8 cellular contexts compared by ENCODE assay signal in genomic region chr6:154606457-154606856, GRCh38.
A peak's percentile ranks its signal among the peaks of the same experiment; 100 is the strongest.
DNase-seq lines count a peak whose midpoint lies in the region; ATAC-seq, FAIRE-seq and TF ChIP-seq lines count a peak whose summit lies in the region.

No MANE protein-coding gene starts in this region.

- ATAC-seq in GM21619 (IDR thresholded peaks at IDR 0.05; ENCODE audit: unreplicated experiment) (peak; percentile 65), T-cell (replicated peaks in 1 of 4) (peak in 3 of 4 experiments; percentile 26 to 90 (median 71)), K562 (peak; percentile 56)
- peak; percentile 85 for ATAC-seq in stimulated activated naive B cell treated with anti-CD40 and anti-IgM and Interleukin-4, amounts not matched to agents 10 μg/mL and 1 μg/mL and 100 μg/mL, for 72 hours (replicated peaks)

- no peak for TF ChIP-seq POLR2A in K562 (conservative IDR thresholded peaks at IDR 0.05)

- TF ChIP-seq RAD21 in K562 (CRISPR knock-in tag; conservative IDR thresholded peaks at IDR 0.05 in 1 of 2, IDR thresholded peaks at IDR 0.05 in 1 of 2) = no peak

- H3K4me2 ChIP-seq in K562 (ENCODE audit: insufficient read depth, low read length) = peak overlapping the region; percentile 51; the same call in 1 of the 2 replicates

- H3K79me2 ChIP-seq in K562 (ENCODE audit: control insufficient read depth, insufficient read depth, low read length) = no peaks in the 10 kb centered on the region

- H2AFZ ChIP-seq in K562 (ENCODE audit: low read depth, low read length) = peak overlapping the region; percentile 71

- BruUV-seq in Calu3 (replicated peaks; lab: Mats Ljungman, UMichigan) = no TSS peak
- no TSS peak for BruUV-seq in K562 (replicated peaks; lab: Mats Ljungman, UMichigan)

- H3K36me3 ChIP-seq in K562 (ENCODE audit: control insufficient read depth, insufficient read depth, low read length) = no peaks in the 10 kb centered on the region
- no peaks in the 10 kb centered on the region for H3K36me3 ChIP-seq in WERI-Rb-1

- no peak overlapping the region for H3K4me3 Mint-ChIP-seq in Calu3 (ENCODE audit: low read depth, unreplicated experiment)
- peak overlapping the region; percentile 28 to 54 (median 54) for H3K4me3 Mint-ChIP-seq in T-cell
- H3K4me3 Mint-ChIP-seq in stimulated activated naive B cell treated with anti-CD40 and anti-IgM and Interleukin-4, amounts not matched to agents 10 μg/mL and 1 μg/mL and 100 μg/mL, for 72 hours = peak overlapping the region; percentile 31 to 68
- no peak overlapping the region for H3K4me3 Mint-ChIP-seq in endothelial cell (ENCODE audit: unreplicated experiment)

- peak overlapping the region; percentile 39 for H3K27ac Mint-ChIP-seq in Calu3 (ENCODE audit: unreplicated experiment)
- H3K27ac Mint-ChIP-seq in T-cell = no peak overlapping the region
- H3K27ac Mint-ChIP-seq in stimulated activated naive B cell treated with anti-CD40 and anti-IgM and Interleukin-4, amounts not matched to agents 10 μg/mL and 1 μg/mL and 100 μg/mL, for 72 hours = peak overlapping the region; percentile 93
- no peak overlapping the region for H3K27ac Mint-ChIP-seq in endothelial cell (ENCODE audit: unreplicated experiment)

- intact Hi-C loops in Calu3 (cut with micrococcal nuclease; ENCODE audit: unreplicated experiment) (no loop called here), K562 (cut with micrococcal nuclease) (no loop called here)

- TF ChIP-seq CTCF in Calu3 (IDR thresholded peaks at IDR 0.05; ENCODE audit: unreplicated experiment) (no peak), K562 (IDR thresholded peaks at IDR 0.05 in 2 of 3, conservative IDR thresholded peaks at IDR 0.05 in 1 of 3; ENCODE audit: insufficient read depth in 2 of 3, low read depth in 1 of 3, low read length in 3 of 3) (no peak), endothelial cell (IDR thresholded peaks at IDR 0.05; ENCODE audit: unreplicated experiment) (no peak), WERI-Rb-1 (IDR thresholded peaks at IDR 0.05; ENCODE audit: low read depth, low read length) (no peak)

- POLR2A ChIA-PET in T-cell (lab: Charles Lee) = no interaction called here
- POLR2A ChIA-PET in K562 (lab: Yijun Ruan, JAX) = no interaction called here

- H3K4me1 Mint-ChIP-seq in Calu3 (ENCODE audit: low read depth, unreplicated experiment) (peaks cover 7% of the 10 kb centered on the region), T-cell (peaks cover 24 to 33% (median 27%) of the 10 kb centered on the region in 3 donors), endothelial cell (ENCODE audit: unreplicated experiment) (peaks cover 9% of the 10 kb centered on the region)
- H3K4me1 Mint-ChIP-seq in stimulated activated naive B cell treated with anti-CD40 and anti-IgM and Interleukin-4, amounts not matched to agents 10 μg/mL and 1 μg/mL and 100 μg/mL, for 72 hours = peaks cover 35 to 39% of the 10 kb centered on the region in 2 donors

- H3K9ac ChIP-seq in K562 (ENCODE audit: insufficient read depth in 1 of 2, low read depth in 2 of 2, low read length in 2 of 2) = 0 out of 4 replicates have a peak overlapping the region, but pooled peaks of 1 of the 2 experiments have one; percentile 6

- H3K36me3 Mint-ChIP-seq in Calu3 (ENCODE audit: insufficient read depth, unreplicated experiment) = no peaks in the 10 kb centered on the region
- no peaks in the 10 kb centered on the region for H3K36me3 Mint-ChIP-seq in T-cell
- H3K36me3 Mint-ChIP-seq in stimulated activated naive B cell treated with anti-CD40 and anti-IgM and Interleukin-4, amounts not matched to agents 10 μg/mL and 1 μg/mL and 100 μg/mL, for 72 hours = no peaks in the 10 kb centered on the region
- H3K36me3 Mint-ChIP-seq in endothelial cell (ENCODE audit: low read depth, unreplicated experiment) = no peaks in the 10 kb centered on the region

- H3K27me3 ChIP-seq in K562 (ENCODE audit: control insufficient read depth in 2 of 2, insufficient read depth in 2 of 2, low read length in 2 of 2) (peaks cover 0 to 5% of the 10 kb centered on the region in 2 experiments; a peak in 3 of 5 replicates), WERI-Rb-1 (ENCODE audit: insufficient read depth, low read depth, severe bottlenecking) (no peaks in the 10 kb centered on the region)

- TF ChIP-seq EP300 in K562 (IDR thresholded peaks at IDR 0.05; ENCODE audit: low read length) = no peak

- no peaks in the 10 kb centered on the region for H3K9me3 Mint-ChIP-seq in Calu3 (ENCODE audit: low read depth, unreplicated experiment)
- no peaks in the 10 kb centered on the region for H3K9me3 Mint-ChIP-seq in T-cell
- no peaks in the 10 kb centered on the region for H3K9me3 Mint-ChIP-seq in stimulated activated naive B cell treated with anti-CD40 and anti-IgM and Interleukin-4, amounts not matched to agents 10 μg/mL and 1 μg/mL and 100 μg/mL, for 72 hours
- H3K9me3 Mint-ChIP-seq in endothelial cell (ENCODE audit: unreplicated experiment) = no peaks in the 10 kb centered on the region

- no peaks in the 10 kb centered on the region for H4K20me1 ChIP-seq in K562 (replicated peaks; ENCODE audit: control insufficient read depth, insufficient read depth, low read length)

- H3K9me1 ChIP-seq in K562 (ENCODE audit: control insufficient read depth, insufficient read depth, low read length) = no peaks in the 10 kb centered on the region

- H3K27me3 Mint-ChIP-seq in Calu3 (ENCODE audit: unreplicated experiment) = no peaks in the 10 kb centered on the region
- H3K27me3 Mint-ChIP-seq in T-cell = no peaks in the 10 kb centered on the region
- peaks cover 5 to 18% of the 10 kb centered on the region in 2 donors for H3K27me3 Mint-ChIP-seq in stimulated activated naive B cell treated with anti-CD40 and anti-IgM and Interleukin-4, amounts not matched to agents 10 μg/mL and 1 μg/mL and 100 μg/mL, for 72 hours
- H3K27me3 Mint-ChIP-seq in endothelial cell (ENCODE audit: unreplicated experiment) = peaks cover 10% of the 10 kb centered on the region

- H3K9me3 ChIP-seq in K562 (replicated peaks; ENCODE audit: control insufficient read depth, insufficient read depth, low read depth, low read length) (no peaks in the 10 kb centered on the region), WERI-Rb-1 (ENCODE audit: severe bottlenecking) (no peaks in the 10 kb centered on the region)

- 5% methylated on average over 9 of the region's 9 CpGs for WGBS in K562 (ENCODE audit: insufficient coverage, low coverage, missing lambda C conversion rate)

- H3K27ac ChIP-seq in K562 (ENCODE audit: extremely low read depth, low read depth, low read length) = no peak overlapping the region
- H3K27ac ChIP-seq in WERI-Rb-1 = no peak overlapping the region

- H3K4me1 ChIP-seq in K562 (replicated peaks in 1 of 2; ENCODE audit: control insufficient read depth in 2 of 2, insufficient read depth in 2 of 2, low read length in 2 of 2) = peaks cover 0 to 12% of the 10 kb centered on the region in 2 experiments; a peak in 3 of 5 replicates

- H3K4me3 ChIP-seq in K562 (no peak overlapping the region), WERI-Rb-1 (ENCODE audit: low read depth, low read length) (no peak overlapping the region)

- DNase-seq in Calu3 = peak; percentile 1
- DNase-seq in T-cell = peak in 32 of 34 experiments; percentile 2 to 73 (median 54)
- DNase-seq in K562 (ENCODE audit: extremely low read depth in 1 of 4, low spot score in 3 of 4) = peak in 2 of 4 experiments; percentile 36
- DNase-seq in stimulated activated naive B cell treated with anti-CD40 and anti-IgM and Interleukin-4, amounts not matched to agents 10 μg/mL and 1 μg/mL and 100 μg/mL, for 72 hours = peak; percentile 93
- no peak for DNase-seq in frontal cortex (ENCODE audit: low spot score in 2 of 2)
- DNase-seq in endothelial cell (ENCODE audit: low spot score) = no peak
- DNase-seq in WERI-Rb-1 = no peak

- CTCF ChIA-PET in Calu3 (lab: Charles Lee) = no interaction called here
- CTCF ChIA-PET in T-cell (lab: Charles Lee) = no interaction called here
- CTCF ChIA-PET in K562 (lab: Yijun Ruan, JAX; ENCODE audit: low intra/inter-chr PET ratio) = interaction anchor here (0.6 kb wide), 1 partner anchor 99 kb away, joined by 3 read pairs; no protein-coding TSS in a partner anchor

- FAIRE-seq in K562 (lab: Jason Lieb, UNC) (no peak), frontal cortex (lab: Jason Lieb, UNC) (no peak)

- in situ Hi-C loops in K562 (cut with MboI) = no loop called here

TF ChIP-seq in K562, 482 proteins besides CTCF, POLR2A, EP300 and RAD21 (continues in another document):
- TF ChIP-seq DLX4 (CRISPR knock-in tag; IDR thresholded peaks at IDR 0.05) (no peak), PYGO2 (tag; IDR thresholded peaks at IDR 0.05) (no peak), NRF1 (conservative IDR thresholded peaks at IDR 0.05 in 1 of 2, IDR thresholded peaks at IDR 0.05 in 1 of 2) (peak; percentile 32 to 44; a peak in 1 of 4 replicates), CREM (IDR thresholded peaks at IDR 0.05; ENCODE audit: low read depth) (peak; percentile 40; the same call in 1 of the 2 replicates), PKNOX1 (IDR thresholded peaks at IDR 0.05) (peak; percentile 47), E2F6 (IDR thresholded peaks at IDR 0.05; ENCODE audit: borderline replicate concordance in 1 of 2, extremely low read depth in 1 of 2, insufficient read depth in 1 of 2, insufficient read length in 1 of 2, low read depth in 1 of 2, low read length in 1 of 2, poor library complexity in 1 of 2, severe bottlenecking in 1 of 2) (peak in 1 of 2 experiments; percentile 19), EGR1 (conservative IDR thresholded peaks at IDR 0.05) (peak; percentile 82), NFE2 (IDR thresholded peaks at IDR 0.05; ENCODE audit: low read depth) (0 out of 2 replicates have a peak, but pooled peaks have one; percentile 9), CREB1 (IDR thresholded peaks at IDR 0.05) (0 out of 2 replicates have a peak, but pooled peaks have one; percentile 17), CREB1 (CRISPR knock-in tag; IDR thresholded peaks at IDR 0.05) (no peak)

Comparison
In these comparisons a context has a peak if more than half of its experiments do, and no peak if none do; other contexts are left out.
1. DNase-seq: peak in Calu3 (single experiment), T-cell (32 of 34) and stimulated activated naive B cell treated with anti-CD40 and anti-IgM and Interleukin-4, amounts not matched to agents 10 μg/mL and 1 μg/mL and 100 μg/mL, for 72 hours (single experiment); none in frontal cortex (0 of 2), endothelial cell (single experiment) and WERI-Rb-1 (single experiment).
2. H3K27ac Mint-ChIP-seq: peak in Calu3 (single experiment) and stimulated activated naive B cell treated with anti-CD40 and anti-IgM and Interleukin-4, amounts not matched to agents 10 μg/mL and 1 μg/mL and 100 μg/mL, for 72 hours (single experiment); none in T-cell (0 of 2) and endothelial cell (single experiment).
3. H3K4me3 Mint-ChIP-seq: peak in T-cell (3 of 3) and stimulated activated naive B cell treated with anti-CD40 and anti-IgM and Interleukin-4, amounts not matched to agents 10 μg/mL and 1 μg/mL and 100 μg/mL, for 72 hours (2 of 2); none in Calu3 (single experiment) and endothelial cell (single experiment).
4. Peak in every context shown above with its lines, with median percentiles within 50 percentile points of each other: ATAC-seq.